1 cellular context compared by ENCODE assay signal in the genomic region with DNA sequence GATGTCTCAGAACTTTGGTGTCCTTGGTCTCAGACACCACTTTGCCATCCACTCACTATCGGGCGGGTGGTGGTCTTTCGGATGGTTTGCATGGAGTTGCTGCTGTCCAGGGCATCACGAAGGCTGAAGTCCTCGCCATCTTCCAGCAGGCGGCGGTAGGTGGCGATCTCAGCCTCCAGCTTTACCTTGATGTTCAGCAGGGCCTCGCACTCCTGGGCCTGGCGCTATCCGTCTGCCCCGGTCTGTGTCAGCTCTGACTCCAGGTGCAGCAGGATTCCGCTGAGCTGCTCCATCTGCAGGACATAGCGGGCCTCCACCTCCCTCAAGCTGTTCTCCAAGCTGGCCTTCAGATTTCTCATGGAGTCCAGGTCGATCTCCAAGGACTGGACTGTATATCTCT.
A peak's percentile ranks its signal among the peaks of the same experiment; 100 is the strongest.
TF ChIP-seq lines count a peak whose summit lies in the region.

No MANE protein-coding gene starts in this region.

TF ChIP-seq in K562, 482 proteins besides CTCF, POLR2A, EP300 and RAD21 (continued from another document):
- TF ChIP-seq ZBTB33 (CRISPR knock-in tag; IDR thresholded peaks at IDR 0.05), result peak; percentile 84
